In genomic region chr17:41785876-41786226, GRCh38 we compare ENCODE assay signal across 8 cellular contexts. TPM values are rescaled to one million over a fixed set of nuclear protein-coding genes. Genes with fewer than 3 reads are reported as not detected.
DNase-seq lines count a peak whose midpoint lies in the region; ATAC-seq, FAIRE-seq and TF ChIP-seq lines count a peak whose summit lies in the region.

No MANE protein-coding gene starts in this region.

- no peak for TF ChIP-seq POLR2A in HepG2 (IDR thresholded peaks at IDR 0.05; ENCODE audit: insufficient read depth in 1 of 2, low read depth in 2 of 2, low read length in 2 of 2)

- TF ChIP-seq CTCF in AG10803 (conservative IDR thresholded peaks at IDR 0.05; ENCODE audit: low read length) (no peak), KMS-11 (conservative IDR thresholded peaks at IDR 0.05; ENCODE audit: low read depth, low read length) (no peak), brain (conservative IDR thresholded peaks at IDR 0.05) (no peak), HepG2 (CRISPR knock-in tag; IDR thresholded peaks at IDR 0.05) (peak; percentile 29; the same call in 1 of the 2 replicates), type B pancreatic cell (conservative IDR thresholded peaks at IDR 0.05) (no peak)

- peak overlapping the region; percentile 56 for H3K4me3 ChIP-seq in AG10803 (ENCODE audit: low read length)
- no peak overlapping the region for H3K4me3 ChIP-seq in KMS-11 (IDR thresholded peaks at IDR 0.05; ENCODE audit: insufficient read depth, low read depth, low read length)
- peak overlapping the region; percentile 60 to 90 (median 71) for H3K4me3 ChIP-seq in HepG2 (replicated peaks in 1 of 3; ENCODE audit: insufficient read depth in 1 of 3, low read depth in 2 of 3, low read length in 3 of 3)

- H2AFZ ChIP-seq in KMS-11 (ENCODE audit: low read depth) = peak overlapping the region; percentile 73
- H2AFZ ChIP-seq in HepG2 (ENCODE audit: low read length) = no peak overlapping the region

- H3K4me2 ChIP-seq in KMS-11 = peak overlapping the region; percentile 94
- peak overlapping the region; percentile 81 for H3K4me2 ChIP-seq in HepG2 (ENCODE audit: low read depth, low read length)

- H3K9me3 Mint-ChIP-seq in brain (peaks cover 0 to 3% (median 0%) of the 10 kb centered on the region in 5 experiments), type B pancreatic cell (no peaks in the 10 kb centered on the region)

- no peak for TF ChIP-seq RAD21 in HepG2 (CRISPR knock-in tag; IDR thresholded peaks at IDR 0.05)

- H3K27me3 Mint-ChIP-seq in brain = peaks cover 10% of the 10 kb centered on the region
- no peaks in the 10 kb centered on the region for H3K27me3 Mint-ChIP-seq in type B pancreatic cell

- H3K4me3 Mint-ChIP-seq in brain (peak overlapping the region; percentile 88 to 98 (median 90)), type B pancreatic cell (peak overlapping the region; percentile 96)

- intact Hi-C loops in HepG2 (cut with micrococcal nuclease; ENCODE audit: unreplicated experiment) = loop anchor here (1.0 kb wide), 2 partner anchors 9 to 13 kb away; no protein-coding TSS in a partner anchor

- CTCF ChIA-PET in HepG2 (lab: Yijun Ruan, JAX; ENCODE audit: low intra/inter-chr PET ratio, low total read pairs) = interaction anchor here (1.3 kb wide), 1 partner anchor 8 kb away, joined by 5 read pairs; no protein-coding TSS in a partner anchor

- peaks cover 12% of the 10 kb centered on the region for H3K36me3 Mint-ChIP-seq in brain
- no peaks in the 10 kb centered on the region for H3K36me3 Mint-ChIP-seq in type B pancreatic cell

- no TSS peak for BruUV-seq in HepG2 (replicated peaks; lab: Mats Ljungman, UMichigan)

- POLR2A ChIA-PET in HepG2 (lab: Yijun Ruan, JAX) = interaction anchor here (1.0 to 3.5 kb wide), 19 partner anchors 9 to 231 kb away, joined by 3 to 95 read pairs (median 7); partner anchors contain the start of genes DNAJC7, EIF1, HAP1 and KLHL11

- H3K27ac ChIP-seq in KMS-11 = no peak overlapping the region
- H3K27ac ChIP-seq in HepG2 (ENCODE audit: extremely low read length, insufficient read depth, low read length) = peak overlapping the region; percentile 62

- TF ChIP-seq EP300 in HepG2 (IDR thresholded peaks at IDR 0.05; ENCODE audit: low read depth in 2 of 2, low read length in 2 of 2) (no peak), HepG2 (CRISPR knock-in tag; IDR thresholded peaks at IDR 0.05; ENCODE audit: borderline replicate concordance) (no peak)

- FAIRE-seq in HepG2 (lab: Jason Lieb, UNC) = no peak

- in situ Hi-C loops in HepG2 (cut with HindIII; ENCODE audit: extremely low pct_ligation_motif_present, low pct_unique_long_range_greater_than_20kb) = no loop called here

- H3K9me3 ChIP-seq in HepG2 (ENCODE audit: low read length) = no peaks in the 10 kb centered on the region

- H3K4me1 ChIP-seq in KMS-11 (ENCODE audit: low read depth, poor library complexity, severe bottlenecking) (peaks cover 19% of the 10 kb centered on the region), HepG2 (ENCODE audit: insufficient read depth, low read length) (peaks cover 34% of the 10 kb centered on the region)

- H3K9ac ChIP-seq in KMS-11 (peak overlapping the region; percentile 64; the same call in 1 of the 2 replicates), HepG2 (ENCODE audit: insufficient read depth, low read depth, low read length) (peak overlapping the region; percentile 71)

- 0% methylated on average over 13 of the region's 21 CpGs for WGBS in HepG2 (ENCODE audit: low lambda C conversion rate)

- no peaks in the 10 kb centered on the region for H4K20me1 ChIP-seq in KMS-11 (ENCODE audit: insufficient read depth)
- H4K20me1 ChIP-seq in HepG2 (ENCODE audit: insufficient read depth, low read length) = peaks cover 3% of the 10 kb centered on the region

- H3K4me1 Mint-ChIP-seq in brain (peaks cover 45% of the 10 kb centered on the region), type B pancreatic cell (ENCODE audit: unreplicated experiment) (peaks cover 30% of the 10 kb centered on the region)

- no peaks in the 10 kb centered on the region for H3K36me3 ChIP-seq in KMS-11 (ENCODE audit: insufficient read depth)
- H3K36me3 ChIP-seq in HepG2 (replicated peaks in 1 of 2; ENCODE audit: control insufficient read depth in 1 of 2, insufficient read depth in 2 of 2, low read length in 2 of 2) = no peaks in the 10 kb centered on the region

- no peaks in the 10 kb centered on the region; the same call in 1 of the 2 replicates for H3K79me2 ChIP-seq in KMS-11 (ENCODE audit: insufficient read depth, low read depth)
- peaks cover 6% of the 10 kb centered on the region for H3K79me2 ChIP-seq in HepG2 (ENCODE audit: insufficient read depth, low read length)

- H3K27ac Mint-ChIP-seq in brain = peak overlapping the region in 2 of 5 experiments; percentile 86 to 92
- H3K27ac Mint-ChIP-seq in type B pancreatic cell = peak overlapping the region; percentile 98

- no peaks in the 10 kb centered on the region for H3K27me3 ChIP-seq in KMS-11 (ENCODE audit: insufficient read depth, low read depth)
- H3K27me3 ChIP-seq in HepG2 (ENCODE audit: control insufficient read depth in 1 of 2, insufficient read depth in 2 of 2, low read length in 2 of 2) = no peaks in the 10 kb centered on the region; a peak in 1 of 5 replicates

- no peak for DNase-seq in AG10803 (ENCODE audit: low read depth)
- no peak for DNase-seq in HepG2 (ENCODE audit: low spot score)
- no peak for DNase-seq in type B pancreatic cell (ENCODE audit: extremely low spot score, unreplicated experiment)
- DNase-seq in NCI-H1436 treated with DMSO at 0.1 percent for 48 hours (lab: John Stamatoyannopoulos, UW) = no peak
- DNase-seq in activated CD4-positive, alpha-beta T cell treated with anti-CD3 and anti-CD28 coated beads for 48 hours = no peak

- ATAC-seq in HepG2 (peak; percentile 5), HG02973 (IDR thresholded peaks at IDR 0.05; ENCODE audit: unreplicated experiment) (no peak)

RNA-seq across cellular contexts. Expression of gene JUP, which starts 0.7 kb away (rescaled TPM):
- polyA plus RNA-seq in brain (ENCODE audit: insufficient read depth, low read depth, low replicate concordance) (195 TPM), HepG2 (2011; rRNA removed) (12.1 and 21.4 TPM in 2 replicates)
- total RNA-seq in HepG2 (2016; rRNA removed; fragmentation: Illumina TruSeq; extraction: Trizol) (20.6 and 20.9 TPM in 2 replicates), type B pancreatic cell (ENCODE audit: low replicate concordance) (169 and 505 TPM in 2 replicates)
- 6.9 and 7.8 TPM in 2 replicates for total RNA-seq in HepG2 (2016; cell fraction: cytosol; rRNA removed; fragmentation: Illumina TruSeq; extraction: Trizol; ENCODE audit: low read depth)
- 16.7 and 22.4 TPM in 2 replicates for total RNA-seq in HepG2 (2016; cell fraction: insoluble cytoplasmic fraction; rRNA removed; fragmentation: Illumina TruSeq; extraction: Trizol)
- total RNA-seq in HepG2 (2016; cell fraction: membrane; rRNA removed; fragmentation: Illumina TruSeq; extraction: Trizol) = 11.7 and 12.0 TPM in 2 replicates
- total RNA-seq in HepG2 (2016; cell fraction: nucleus; rRNA removed; fragmentation: Illumina TruSeq; extraction: Trizol) = 15.0 and 20.7 TPM in 2 replicates
- polyA plus RNA-seq in HepG2 (2011; cell fraction: cytosol; rRNA removed) = 8.9 and 10.9 TPM in 2 replicates
- 23.8 and 30.1 TPM in 2 replicates for polyA plus RNA-seq in HepG2 (2011; cell fraction: nucleus; rRNA removed)
- 36.1 and 37.0 TPM in 2 replicates for polyA plus RNA-seq in HepG2 (2012)
- 3.5 and 4.6 TPM in 2 replicates for polyA plus RNA-seq in HepG2 (2016; cell fraction: cytosol; fragmentation: Illumina TruSeq; extraction: Trizol; ENCODE audit: low read depth)
- 22.1 and 35.3 TPM in 2 replicates for polyA plus RNA-seq in HepG2 (2016; cell fraction: insoluble cytoplasmic fraction; fragmentation: Illumina TruSeq; extraction: Trizol; ENCODE audit: low read depth)
- polyA plus RNA-seq in HepG2 (2016; cell fraction: membrane; fragmentation: Illumina TruSeq; extraction: Trizol; ENCODE audit: low read depth) = 9.5 and 10.0 TPM in 2 replicates
- polyA plus RNA-seq in HepG2 (2016; cell fraction: nucleus; fragmentation: Illumina TruSeq; extraction: Trizol; ENCODE audit: insufficient read depth, low read depth) = 24.1 and 25.5 TPM in 2 replicates
- 43.6 and 59.1 TPM in 2 replicates for polyA minus RNA-seq in HepG2 (2011; rRNA and poly(A)+ RNA removed; ENCODE audit: low replicate concordance)
- 25.9 and 32.6 TPM in 2 replicates for polyA minus RNA-seq in HepG2 (2011; cell fraction: cytosol; rRNA and poly(A)+ RNA removed)
- polyA minus RNA-seq in HepG2 (2011; cell fraction: nucleus; rRNA and poly(A)+ RNA removed) = 13.5 and 13.8 TPM in 2 replicates

RNA-seq across cellular contexts. Expression of gene P3H4, which starts 25.9 kb away (rescaled TPM):
- 9.0 TPM for polyA plus RNA-seq in brain (ENCODE audit: insufficient read depth, low read depth, low replicate concordance)
- total RNA-seq in HepG2 (2016; rRNA removed; fragmentation: Illumina TruSeq; extraction: Trizol) = 13.5 and 37.1 TPM in 2 replicates
- total RNA-seq in HepG2 (2016; cell fraction: cytosol; rRNA removed; fragmentation: Illumina TruSeq; extraction: Trizol; ENCODE audit: low read depth) = 12.6 and 14.5 TPM in 2 replicates
- total RNA-seq in HepG2 (2016; cell fraction: insoluble cytoplasmic fraction; rRNA removed; fragmentation: Illumina TruSeq; extraction: Trizol) = 12.2 and 37.7 TPM in 2 replicates
- 17.3 and 17.5 TPM in 2 replicates for total RNA-seq in HepG2 (2016; cell fraction: membrane; rRNA removed; fragmentation: Illumina TruSeq; extraction: Trizol)
- 28.1 and 32.5 TPM in 2 replicates for total RNA-seq in HepG2 (2016; cell fraction: nucleus; rRNA removed; fragmentation: Illumina TruSeq; extraction: Trizol)
- 50.6 and 54.9 TPM in 2 replicates for polyA plus RNA-seq in HepG2 (2011; rRNA removed)
- polyA plus RNA-seq in HepG2 (2011; cell fraction: cytosol; rRNA removed) = 37.2 and 55.7 TPM in 2 replicates
- polyA plus RNA-seq in HepG2 (2011; cell fraction: nucleus; rRNA removed) = 33.0 and 36.4 TPM in 2 replicates
- 22.4 and 34.3 TPM in 2 replicates for polyA plus RNA-seq in HepG2 (2012)
- polyA plus RNA-seq in HepG2 (2016; cell fraction: cytosol; fragmentation: Illumina TruSeq; extraction: Trizol; ENCODE audit: low read depth) = 4.6 and 5.5 TPM in 2 replicates
- 14.8 and 17.0 TPM in 2 replicates for polyA plus RNA-seq in HepG2 (2016; cell fraction: insoluble cytoplasmic fraction; fragmentation: Illumina TruSeq; extraction: Trizol; ENCODE audit: low read depth)
- polyA plus RNA-seq in HepG2 (2016; cell fraction: membrane; fragmentation: Illumina TruSeq; extraction: Trizol; ENCODE audit: low read depth) = 9.6 and 11.3 TPM in 2 replicates
- 63.5 and 69.5 TPM in 2 replicates for polyA plus RNA-seq in HepG2 (2016; cell fraction: nucleus; fragmentation: Illumina TruSeq; extraction: Trizol; ENCODE audit: insufficient read depth, low read depth)
- 44.3 and 65.0 TPM in 2 replicates for polyA minus RNA-seq in HepG2 (2011; rRNA and poly(A)+ RNA removed; ENCODE audit: low replicate concordance)
- polyA minus RNA-seq in HepG2 (2011; cell fraction: cytosol; rRNA and poly(A)+ RNA removed) = 22.5 and 26.8 TPM in 2 replicates
- 21.6 and 23.9 TPM in 2 replicates for polyA minus RNA-seq in HepG2 (2011; cell fraction: nucleus; rRNA and poly(A)+ RNA removed)
- total RNA-seq in type B pancreatic cell (ENCODE audit: low replicate concordance) = 24.7 and 50.5 TPM in 2 replicates

RNA-seq across cellular contexts. Expression of gene FKBP10, which starts 27.0 kb away (rescaled TPM):
- polyA plus RNA-seq in brain (ENCODE audit: insufficient read depth, low read depth, low replicate concordance) = 20.6 TPM
- 46.5 and 149 TPM in 2 replicates for total RNA-seq in HepG2 (2016; rRNA removed; fragmentation: Illumina TruSeq; extraction: Trizol)
- total RNA-seq in HepG2 (2016; cell fraction: cytosol; rRNA removed; fragmentation: Illumina TruSeq; extraction: Trizol; ENCODE audit: low read depth) = 31.7 and 32.8 TPM in 2 replicates
- total RNA-seq in HepG2 (2016; cell fraction: insoluble cytoplasmic fraction; rRNA removed; fragmentation: Illumina TruSeq; extraction: Trizol) = 37.6 and 157 TPM in 2 replicates
- 42.3 and 48.1 TPM in 2 replicates for total RNA-seq in HepG2 (2016; cell fraction: membrane; rRNA removed; fragmentation: Illumina TruSeq; extraction: Trizol)
- 148 and 181 TPM in 2 replicates for total RNA-seq in HepG2 (2016; cell fraction: nucleus; rRNA removed; fragmentation: Illumina TruSeq; extraction: Trizol)
- 543 and 573 TPM in 2 replicates for polyA plus RNA-seq in HepG2 (2011; rRNA removed)
- polyA plus RNA-seq in HepG2 (2011; cell fraction: cytosol; rRNA removed) = 288 and 579 TPM in 2 replicates
- polyA plus RNA-seq in HepG2 (2011; cell fraction: nucleus; rRNA removed) = 3,059 and 4,867 TPM in 2 replicates
- 224 and 292 TPM in 2 replicates for polyA plus RNA-seq in HepG2 (2012)
- polyA plus RNA-seq in HepG2 (2016; cell fraction: cytosol; fragmentation: Illumina TruSeq; extraction: Trizol; ENCODE audit: low read depth) = 18.4 and 19.7 TPM in 2 replicates
- 46.0 and 56.5 TPM in 2 replicates for polyA plus RNA-seq in HepG2 (2016; cell fraction: insoluble cytoplasmic fraction; fragmentation: Illumina TruSeq; extraction: Trizol; ENCODE audit: low read depth)
- polyA plus RNA-seq in HepG2 (2016; cell fraction: membrane; fragmentation: Illumina TruSeq; extraction: Trizol; ENCODE audit: low read depth) = 32.1 and 36.5 TPM in 2 replicates
- polyA plus RNA-seq in HepG2 (2016; cell fraction: nucleus; fragmentation: Illumina TruSeq; extraction: Trizol; ENCODE audit: insufficient read depth, low read depth) = 597 and 623 TPM in 2 replicates
- 133 and 613 TPM in 2 replicates for polyA minus RNA-seq in HepG2 (2011; rRNA and poly(A)+ RNA removed; ENCODE audit: low replicate concordance)
- polyA minus RNA-seq in HepG2 (2011; cell fraction: cytosol; rRNA and poly(A)+ RNA removed) = 159 and 170 TPM in 2 replicates
- 231 and 275 TPM in 2 replicates for polyA minus RNA-seq in HepG2 (2011; cell fraction: nucleus; rRNA and poly(A)+ RNA removed)
- total RNA-seq in type B pancreatic cell (ENCODE audit: low replicate concordance) = 54.3 and 249 TPM in 2 replicates

RNA-seq across cellular contexts. Expression of gene NT5C3B, which starts 50.2 kb away (rescaled TPM):
- polyA plus RNA-seq in brain (ENCODE audit: insufficient read depth, low read depth, low replicate concordance) = 91.5 TPM
- total RNA-seq in HepG2 (2016; rRNA removed; fragmentation: Illumina TruSeq; extraction: Trizol) = 92.1 and 104 TPM in 2 replicates
- 128 and 164 TPM in 2 replicates for total RNA-seq in HepG2 (2016; cell fraction: cytosol; rRNA removed; fragmentation: Illumina TruSeq; extraction: Trizol; ENCODE audit: low read depth)
- total RNA-seq in HepG2 (2016; cell fraction: insoluble cytoplasmic fraction; rRNA removed; fragmentation: Illumina TruSeq; extraction: Trizol) = 87.1 and 106 TPM in 2 replicates
- 198 and 220 TPM in 2 replicates for total RNA-seq in HepG2 (2016; cell fraction: membrane; rRNA removed; fragmentation: Illumina TruSeq; extraction: Trizol)
- 52.2 and 64.7 TPM in 2 replicates for total RNA-seq in HepG2 (2016; cell fraction: nucleus; rRNA removed; fragmentation: Illumina TruSeq; extraction: Trizol)
- 119 and 126 TPM in 2 replicates for polyA plus RNA-seq in HepG2 (2011; rRNA removed)
- polyA plus RNA-seq in HepG2 (2011; cell fraction: cytosol; rRNA removed) = 116 and 145 TPM in 2 replicates
- 119 TPM in 2 replicates for polyA plus RNA-seq in HepG2 (2011; cell fraction: nucleus; rRNA removed)
- polyA plus RNA-seq in HepG2 (2012) = 77.4 and 82.6 TPM in 2 replicates
- 148 and 199 TPM in 2 replicates for polyA plus RNA-seq in HepG2 (2016; cell fraction: cytosol; fragmentation: Illumina TruSeq; extraction: Trizol; ENCODE audit: low read depth)
- polyA plus RNA-seq in HepG2 (2016; cell fraction: insoluble cytoplasmic fraction; fragmentation: Illumina TruSeq; extraction: Trizol; ENCODE audit: low read depth) = 108 and 113 TPM in 2 replicates
- 207 and 224 TPM in 2 replicates for polyA plus RNA-seq in HepG2 (2016; cell fraction: membrane; fragmentation: Illumina TruSeq; extraction: Trizol; ENCODE audit: low read depth)
- polyA plus RNA-seq in HepG2 (2016; cell fraction: nucleus; fragmentation: Illumina TruSeq; extraction: Trizol; ENCODE audit: insufficient read depth, low read depth) = 109 and 119 TPM in 2 replicates
- 36.5 and 43.6 TPM in 2 replicates for polyA minus RNA-seq in HepG2 (2011; rRNA and poly(A)+ RNA removed; ENCODE audit: low replicate concordance)
- polyA minus RNA-seq in HepG2 (2011; cell fraction: cytosol; rRNA and poly(A)+ RNA removed) = 32.3 and 34.1 TPM in 2 replicates
- polyA minus RNA-seq in HepG2 (2011; cell fraction: nucleus; rRNA and poly(A)+ RNA removed) = 48.5 and 53.7 TPM in 2 replicates
- 46.0 and 74.8 TPM in 2 replicates for total RNA-seq in type B pancreatic cell (ENCODE audit: low replicate concordance)

RNA-seq across cellular contexts. Expression of gene HAP1, which starts 51.4 kb away (rescaled TPM):
- polyA plus RNA-seq in brain (ENCODE audit: insufficient read depth, low read depth, low replicate concordance) = 3.9 TPM
- total RNA-seq in HepG2 (2016; rRNA removed; fragmentation: Illumina TruSeq; extraction: Trizol) = 0.07 and 0.08 TPM in 2 replicates
- total RNA-seq in HepG2 (2016; cell fraction: cytosol; rRNA removed; fragmentation: Illumina TruSeq; extraction: Trizol; ENCODE audit: low read depth) = not detected in 2 replicates
- 0.07 and 0.11 TPM in 2 replicates for total RNA-seq in HepG2 (2016; cell fraction: insoluble cytoplasmic fraction; rRNA removed; fragmentation: Illumina TruSeq; extraction: Trizol)
- 0.03 TPM in 1 of 2 replicates, not detected in the other for total RNA-seq in HepG2 (2016; cell fraction: membrane; rRNA removed; fragmentation: Illumina TruSeq; extraction: Trizol)
- total RNA-seq in HepG2 (2016; cell fraction: nucleus; rRNA removed; fragmentation: Illumina TruSeq; extraction: Trizol) = 0.12 TPM in 1 of 2 replicates, not detected in the other
- 0.07 and 0.30 TPM in 2 replicates for polyA plus RNA-seq in HepG2 (2011; rRNA removed)
- 0.07 and 0.08 TPM in 2 replicates for polyA plus RNA-seq in HepG2 (2011; cell fraction: cytosol; rRNA removed)
- polyA plus RNA-seq in HepG2 (2011; cell fraction: nucleus; rRNA removed) = 1.1 TPM in 2 replicates
- polyA plus RNA-seq in HepG2 (2012) = 0.13 and 0.19 TPM in 2 replicates
- not detected in 2 replicates for polyA plus RNA-seq in HepG2 (2016; cell fraction: cytosol; fragmentation: Illumina TruSeq; extraction: Trizol; ENCODE audit: low read depth)
- polyA plus RNA-seq in HepG2 (2016; cell fraction: insoluble cytoplasmic fraction; fragmentation: Illumina TruSeq; extraction: Trizol; ENCODE audit: low read depth) = 0.11 TPM in 1 of 2 replicates, not detected in the other
- polyA plus RNA-seq in HepG2 (2016; cell fraction: membrane; fragmentation: Illumina TruSeq; extraction: Trizol; ENCODE audit: low read depth) = not detected in 2 replicates
- polyA plus RNA-seq in HepG2 (2016; cell fraction: nucleus; fragmentation: Illumina TruSeq; extraction: Trizol; ENCODE audit: insufficient read depth, low read depth) = 0.11 and 0.15 TPM in 2 replicates
- 0.07 TPM in 1 of 2 replicates, not detected in the other for polyA minus RNA-seq in HepG2 (2011; rRNA and poly(A)+ RNA removed; ENCODE audit: low replicate concordance)
- not detected in 2 replicates for polyA minus RNA-seq in HepG2 (2011; cell fraction: cytosol; rRNA and poly(A)+ RNA removed)
- 0.12 and 0.26 TPM in 2 replicates for polyA minus RNA-seq in HepG2 (2011; cell fraction: nucleus; rRNA and poly(A)+ RNA removed)
- total RNA-seq in type B pancreatic cell (ENCODE audit: low replicate concordance) = 4.3 and 11.6 TPM in 2 replicates
